33 cellular contexts compared by ENCODE assay signal in genomic region chr11:37623778-37624177, GRCh38.
"Had no signal": no experiment of that assay in that cellular context is flagged by ENCODE, and none has a peak within 500 bp of the region (broad histone marks: within the 10 kb centered on the region; RNA-seq: fewer than 3 reads in every experiment).

No MANE protein-coding gene starts in this region.

- H3K36me3 ChIP-seq: MG63 had no signal

- H3K27me3 ChIP-seq: MG63 had no signal

- DNase-seq: Karpas-422, Kasumi-1, MG63, MV-4-11, NCI-H1048, NCI-H1092, NCI-H1092 treated with DMSO at 0.1 percent for 48 hours, NCI-H1105, NCI-H1105 treated with DMSO at 0.1 percent for 48 hours, NCI-H1417, NCI-H1417 treated with DMSO at 0.1 percent for 48 hours, NCI-H146, NCI-H1694, NCI-H1694 treated with DMSO at 0.1 percent for 48 hours, NCI-H187, NCI-H187 treated with DMSO at 0.1 percent for 48 hours, NCI-H1930, NCI-H2029, NCI-H2029 treated with DMSO at 0.1 percent for 48 hours, NCI-H2081, NCI-H2081 treated with DMSO at 0.1 percent for 48 hours, NCI-H2107, NCI-H2171, NCI-H2171 treated with DMSO at 0.1 percent for 48 hours, NCI-H2227 treated with DMSO at 0.1 percent for 48 hours, NCI-H226, NCI-H345, NCI-H446, NCI-H446 treated with DMSO at 0.1 percent for 48 hours, NCI-H510A, NCI-H510A treated with DMSO at 0.1 percent for 48 hours, NCI-H524, NCI-H524 treated with DMSO at 0.1 percent for 48 hours had no signal

- H3K9me3 ChIP-seq: MG63 had no signal

- H3K4me3 ChIP-seq: MG63 had no signal
